In the genomic region with DNA sequence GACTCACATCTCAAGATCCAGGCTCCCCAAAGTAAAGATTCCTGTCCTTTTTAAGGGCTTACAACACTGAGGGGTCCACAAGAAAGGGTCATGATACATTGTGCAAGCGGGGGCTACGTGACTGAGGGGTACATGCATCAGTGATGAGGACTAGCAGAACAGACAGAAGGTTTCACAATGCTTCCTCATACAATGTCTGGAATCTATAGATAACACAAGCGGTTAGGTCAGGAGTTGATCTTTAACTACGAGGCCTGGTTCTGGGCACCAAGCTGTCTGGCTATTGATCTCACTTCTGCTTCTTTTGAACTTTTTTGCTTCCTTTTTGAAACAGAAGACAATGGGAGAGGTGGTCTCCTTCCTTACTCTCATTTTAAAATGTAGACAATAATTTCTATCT, we compare ENCODE assay signal across 17 cellular contexts.
DNase-seq lines count a peak whose midpoint lies in the region; ATAC-seq, FAIRE-seq and TF ChIP-seq lines count a peak whose summit lies in the region.
"Had no signal": no experiment of that assay in that cellular context is flagged by ENCODE, and none has a peak within 500 bp of the region (broad histone marks: within the 10 kb centered on the region; RNA-seq: fewer than 3 reads in every experiment).

No MANE protein-coding gene starts in this region.

- DNase-seq in SIG-M5 (lab: John Stamatoyannopoulos, UW) (peak; percentile 92), NCI-H1105 (lab: John Stamatoyannopoulos, UW) (no peak), small intestine (no peak), coronary artery (ENCODE audit: low spot score) (no peak)
- DNase-seq in activated effector memory CD4-positive, alpha-beta T cell treated with anti-CD3 and anti-CD28 coated beads, Interleukin-2, amount 50 U/mL, for 16 hours = no peak
- DNase-seq: activated CD4-positive, alpha-beta memory T cell treated with anti-CD3 and anti-CD28 coated beads, Interleukin-2, amount 10 ng/mL, durations not matched to agents 7 days and 5 days; dermis blood vessel endothelial cell; H7; NCI-H526 treated with DMSO at 0.1 percent for 48 hours; stimulated activated CD4-positive, alpha-beta T cell treated with anti-CD3 and anti-CD28 coated beads, Interleukin-15, amount 100 ng/mL, for 24 hours; T1000 had no signal

- H3K27ac ChIP-seq in small intestine (ENCODE audit: low read depth in 1 of 2, low read length in 1 of 2) = no peak overlapping the region
- no peak overlapping the region for H3K27ac ChIP-seq in coronary artery
- H3K27ac ChIP-seq: esophagus muscularis mucosa, thoracic aorta had no signal

- no peaks in the 10 kb centered on the region for H3K4me1 ChIP-seq in small intestine (ENCODE audit: control insufficient read depth in 2 of 2, insufficient read depth in 1 of 2, low read depth in 1 of 2, low read length in 1 of 2)
- H3K4me1 ChIP-seq: esophagus muscularis mucosa had no signal

- H3K9me3 ChIP-seq in small intestine (ENCODE audit: control insufficient read depth, low read depth) = no peaks in the 10 kb centered on the region
- H3K9me3 ChIP-seq: thoracic aorta had no signal

- WGBS in small intestine, 3 donors = 67 to 81% (median 69%) methylated on average over 4 of the region's 4 CpGs

- ATAC-seq in GM18511 (IDR thresholded peaks at IDR 0.05; ENCODE audit: unreplicated experiment) (peak; percentile 63), GM21528 (IDR thresholded peaks at IDR 0.05; ENCODE audit: low FRiP score, unreplicated experiment) (peak; percentile 62), HG03342 (IDR thresholded peaks at IDR 0.05; ENCODE audit: unreplicated experiment) (peak; percentile 52)
- ATAC-seq: Right ventricle myocardium inferior had no signal

- no peak for FAIRE-seq in small intestine (lab: Jason Lieb, UNC)

- H3K27me3 ChIP-seq in small intestine (ENCODE audit: control insufficient read depth in 2 of 2, insufficient read depth in 2 of 2, low read length in 2 of 2) = no peaks in the 10 kb centered on the region
- H3K27me3 ChIP-seq: esophagus muscularis mucosa had no signal

- H3K36me3 ChIP-seq in small intestine (ENCODE audit: control insufficient read depth in 2 of 2, insufficient read depth in 2 of 2, low read length in 2 of 2) = no peaks in the 10 kb centered on the region
- H3K36me3 ChIP-seq: esophagus muscularis mucosa, thoracic aorta had no signal

- H3K4me3 ChIP-seq in small intestine (ENCODE audit: low read depth in 1 of 2, low read length in 2 of 2) (no peak overlapping the region), coronary artery (no peak overlapping the region)
- H3K4me3 ChIP-seq: esophagus muscularis mucosa, thoracic aorta had no signal

- no peak for TF ChIP-seq CTCF in coronary artery (IDR thresholded peaks at IDR 0.05)
